ENCODE assay signal across 1 cellular context in genomic region chr1:55217226-55217996, GRCh38.
TF ChIP-seq lines count a peak whose summit lies in the region.

No MANE protein-coding gene starts in this region.

TF ChIP-seq in K562, 482 proteins besides CTCF, POLR2A, EP300 and RAD21 (continued from another document and continues in another):
- TF ChIP-seq ZNF655 (CRISPR knock-in tag; IDR thresholded peaks at IDR 0.05) (no peak), THRAP3 (IDR thresholded peaks at IDR 0.05; ENCODE audit: borderline replicate concordance) (no peak), JUND (IDR thresholded peaks at IDR 0.05; ENCODE audit: borderline replicate concordance, low read depth, low read length) (no peak), JUND (tag; IDR thresholded peaks at IDR 0.05; ENCODE audit: borderline replicate concordance, low read depth, low read length) (no peak; the same call in 2 of the 3 replicates), ZNF780A (CRISPR knock-in tag; IDR thresholded peaks at IDR 0.05) (no peak), ZNF766 (CRISPR knock-in tag; conservative IDR thresholded peaks at IDR 0.05) (no peak), ZBTB8A (IDR thresholded peaks at IDR 0.05; ENCODE audit: partially characterized antibody) (no peak), CCAR2 (IDR thresholded peaks at IDR 0.05; ENCODE audit: low read depth, low read length) (no peak), NFE2 (IDR thresholded peaks at IDR 0.05; ENCODE audit: low read depth) (no peak), TCFL5 (CRISPR knock-in tag; conservative IDR thresholded peaks at IDR 0.05) (no peak), ZNF445 (CRISPR knock-in tag; IDR thresholded peaks at IDR 0.05; ENCODE audit: low read depth) (no peak), ATF1 (CRISPR knock-in tag; IDR thresholded peaks at IDR 0.05) (no peak), ATF1 (tag; IDR thresholded peaks at IDR 0.05) (no peak), MAFF (IDR thresholded peaks at IDR 0.05; ENCODE audit: low read length) (no peak), MXI1 (IDR thresholded peaks at IDR 0.05; ENCODE audit: low read depth, low read length) (no peak), SMAD4 (CRISPR knock-in tag; conservative IDR thresholded peaks at IDR 0.05) (no peak), ZNF444 (CRISPR knock-in tag; IDR thresholded peaks at IDR 0.05) (no peak), GATA2 (CRISPR knock-in tag; IDR thresholded peaks at IDR 0.05) (no peak), THAP12 (CRISPR knock-in tag; IDR thresholded peaks at IDR 0.05) (no peak), ZNF778 (CRISPR knock-in tag; IDR thresholded peaks at IDR 0.05) (no peak), GTF2B (IDR thresholded peaks at IDR 0.05; ENCODE audit: extremely low read depth, insufficient read length) (no peak), TAF9B (IDR thresholded peaks at IDR 0.05; ENCODE audit: partially characterized antibody) (no peak), NCOA2 (IDR thresholded peaks at IDR 0.05; ENCODE audit: partially characterized antibody in 2 of 2) (no peak), CREBBP (IDR thresholded peaks at IDR 0.05; ENCODE audit: low read depth, low read length) (no peak), DMBX1 (CRISPR knock-in tag; IDR thresholded peaks at IDR 0.05; ENCODE audit: borderline replicate concordance) (no peak), ZFP36 (IDR thresholded peaks at IDR 0.05; ENCODE audit: low read depth, low read length, partially characterized antibody) (no peak), ZNF253 (CRISPR knock-in tag; conservative IDR thresholded peaks at IDR 0.05) (no peak), XRCC4 (IDR thresholded peaks at IDR 0.05; ENCODE audit: extremely low read depth, insufficient read depth, insufficient read length) (no peak), PTBP1 (IDR thresholded peaks at IDR 0.05; ENCODE audit: low read depth, low read length) (no peak), TCF3 (CRISPR knock-in tag; IDR thresholded peaks at IDR 0.05) (no peak), NFRKB (IDR thresholded peaks at IDR 0.05; ENCODE audit: low read depth) (no peak), GABPA (tag; conservative IDR thresholded peaks at IDR 0.05; ENCODE audit: low read depth) (peak; percentile 42), TAF15 (IDR thresholded peaks at IDR 0.05; ENCODE audit: low read depth, low read length) (no peak), RCOR1 (IDR thresholded peaks at IDR 0.05; ENCODE audit: borderline replicate concordance in 1 of 2, low read depth in 2 of 2, low read length in 2 of 2) (peak in 1 of 2 experiments; percentile 25; a peak in 1 of 4 replicates), ZNF24 (IDR thresholded peaks at IDR 0.05) (no peak), ZKSCAN1 (IDR thresholded peaks at IDR 0.05; ENCODE audit: low read depth, low read length) (no peak), NUFIP1 (IDR thresholded peaks at IDR 0.05; ENCODE audit: partially characterized antibody) (no peak), BCOR (IDR thresholded peaks at IDR 0.05) (no peak), MCM3 (IDR thresholded peaks at IDR 0.05) (no peak), ZC3H11A (IDR thresholded peaks at IDR 0.05; ENCODE audit: low read depth, low read length) (no peak), ZFP1 (CRISPR knock-in tag; IDR thresholded peaks at IDR 0.05) (no peak), SMARCB1 (IDR thresholded peaks at IDR 0.05; ENCODE audit: insufficient read length, low read depth) (no peak), ZNF274 (IDR thresholded peaks at IDR 0.05; ENCODE audit: borderline replicate concordance, low read depth, low read length) (no peak), L3MBTL2 (IDR thresholded peaks at IDR 0.05) (0 out of 2 replicates have a peak, but pooled peaks have one; percentile 18), PHF20 (IDR thresholded peaks at IDR 0.05; ENCODE audit: partially characterized antibody) (no peak), ZNF134 (CRISPR knock-in tag; conservative IDR thresholded peaks at IDR 0.05) (no peak), PBX2 (CRISPR knock-in tag; IDR thresholded peaks at IDR 0.05; ENCODE audit: low read depth) (no peak), PBX2 (tag; conservative IDR thresholded peaks at IDR 0.05; ENCODE audit: low read depth) (no peak), ZBTB9 (CRISPR knock-in tag; IDR thresholded peaks at IDR 0.05) (peak; percentile 93), ZNF224 (CRISPR knock-in tag; IDR thresholded peaks at IDR 0.05) (no peak), ZKSCAN8 (CRISPR knock-in tag; IDR thresholded peaks at IDR 0.05) (no peak)
- TF ChIP-seq, protein P1, sequence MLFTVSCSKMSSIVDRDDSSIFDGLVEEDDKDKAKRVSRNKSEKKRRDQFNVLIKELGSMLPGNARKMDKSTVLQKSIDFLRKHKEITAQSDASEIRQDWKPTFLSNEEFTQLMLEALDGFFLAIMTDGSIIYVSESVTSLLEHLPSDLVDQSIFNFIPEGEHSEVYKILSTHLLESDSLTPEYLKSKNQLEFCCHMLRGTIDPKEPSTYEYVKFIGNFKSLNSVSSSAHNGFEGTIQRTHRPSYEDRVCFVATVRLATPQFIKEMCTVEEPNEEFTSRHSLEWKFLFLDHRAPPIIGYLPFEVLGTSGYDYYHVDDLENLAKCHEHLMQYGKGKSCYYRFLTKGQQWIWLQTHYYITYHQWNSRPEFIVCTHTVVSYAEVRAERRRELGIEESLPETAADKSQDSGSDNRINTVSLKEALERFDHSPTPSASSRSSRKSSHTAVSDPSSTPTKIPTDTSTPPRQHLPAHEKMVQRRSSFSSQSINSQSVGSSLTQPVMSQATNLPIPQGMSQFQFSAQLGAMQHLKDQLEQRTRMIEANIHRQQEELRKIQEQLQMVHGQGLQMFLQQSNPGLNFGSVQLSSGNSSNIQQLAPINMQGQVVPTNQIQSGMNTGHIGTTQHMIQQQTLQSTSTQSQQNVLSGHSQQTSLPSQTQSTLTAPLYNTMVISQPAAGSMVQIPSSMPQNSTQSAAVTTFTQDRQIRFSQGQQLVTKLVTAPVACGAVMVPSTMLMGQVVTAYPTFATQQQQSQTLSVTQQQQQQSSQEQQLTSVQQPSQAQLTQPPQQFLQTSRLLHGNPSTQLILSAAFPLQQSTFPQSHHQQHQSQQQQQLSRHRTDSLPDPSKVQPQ (CRISPR knock-in tag; IDR thresholded peaks at IDR 0.05; ENCODE audit: borderline replicate concordance), result no peak
- TF ChIP-seq, protein P2, sequence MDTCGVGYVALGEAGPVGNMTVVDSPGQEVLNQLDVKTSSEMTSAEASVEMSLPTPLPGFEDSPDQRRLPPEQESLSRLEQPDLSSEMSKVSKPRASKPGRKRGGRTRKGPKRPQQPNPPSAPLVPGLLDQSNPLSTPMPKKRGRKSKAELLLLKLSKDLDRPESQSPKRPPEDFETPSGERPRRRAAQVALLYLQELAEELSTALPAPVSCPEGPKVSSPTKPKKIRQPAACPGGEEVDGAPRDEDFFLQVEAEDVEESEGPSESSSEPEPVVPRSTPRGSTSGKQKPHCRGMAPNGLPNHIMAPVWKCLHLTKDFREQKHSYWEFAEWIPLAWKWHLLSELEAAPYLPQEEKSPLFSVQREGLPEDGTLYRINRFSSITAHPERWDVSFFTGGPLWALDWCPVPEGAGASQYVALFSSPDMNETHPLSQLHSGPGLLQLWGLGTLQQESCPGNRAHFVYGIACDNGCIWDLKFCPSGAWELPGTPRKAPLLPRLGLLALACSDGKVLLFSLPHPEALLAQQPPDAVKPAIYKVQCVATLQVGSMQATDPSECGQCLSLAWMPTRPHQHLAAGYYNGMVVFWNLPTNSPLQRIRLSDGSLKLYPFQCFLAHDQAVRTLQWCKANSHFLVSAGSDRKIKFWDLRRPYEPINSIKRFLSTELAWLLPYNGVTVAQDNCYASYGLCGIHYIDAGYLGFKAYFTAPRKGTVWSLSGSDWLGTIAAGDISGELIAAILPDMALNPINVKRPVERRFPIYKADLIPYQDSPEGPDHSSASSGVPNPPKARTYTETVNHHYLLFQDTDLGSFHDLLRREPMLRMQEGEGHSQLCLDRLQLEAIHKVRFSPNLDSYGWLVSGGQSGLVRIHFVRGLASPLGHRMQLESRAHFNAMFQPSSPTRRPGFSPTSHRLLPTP (IDR thresholded peaks at IDR 0.05; ENCODE audit: borderline replicate concordance, extremely low read depth, insufficient read length), result no peak
- TF ChIP-seq, protein P3, sequence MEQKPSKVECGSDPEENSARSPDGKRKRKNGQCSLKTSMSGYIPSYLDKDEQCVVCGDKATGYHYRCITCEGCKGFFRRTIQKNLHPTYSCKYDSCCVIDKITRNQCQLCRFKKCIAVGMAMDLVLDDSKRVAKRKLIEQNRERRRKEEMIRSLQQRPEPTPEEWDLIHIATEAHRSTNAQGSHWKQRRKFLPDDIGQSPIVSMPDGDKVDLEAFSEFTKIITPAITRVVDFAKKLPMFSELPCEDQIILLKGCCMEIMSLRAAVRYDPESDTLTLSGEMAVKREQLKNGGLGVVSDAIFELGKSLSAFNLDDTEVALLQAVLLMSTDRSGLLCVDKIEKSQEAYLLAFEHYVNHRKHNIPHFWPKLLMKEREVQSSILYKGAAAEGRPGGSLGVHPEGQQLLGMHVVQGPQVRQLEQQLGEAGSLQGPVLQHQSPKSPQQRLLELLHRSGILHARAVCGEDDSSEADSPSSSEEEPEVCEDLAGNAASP (IDR thresholded peaks at IDR 0.05), result no peak
- TF ChIP-seq, protein P4, sequence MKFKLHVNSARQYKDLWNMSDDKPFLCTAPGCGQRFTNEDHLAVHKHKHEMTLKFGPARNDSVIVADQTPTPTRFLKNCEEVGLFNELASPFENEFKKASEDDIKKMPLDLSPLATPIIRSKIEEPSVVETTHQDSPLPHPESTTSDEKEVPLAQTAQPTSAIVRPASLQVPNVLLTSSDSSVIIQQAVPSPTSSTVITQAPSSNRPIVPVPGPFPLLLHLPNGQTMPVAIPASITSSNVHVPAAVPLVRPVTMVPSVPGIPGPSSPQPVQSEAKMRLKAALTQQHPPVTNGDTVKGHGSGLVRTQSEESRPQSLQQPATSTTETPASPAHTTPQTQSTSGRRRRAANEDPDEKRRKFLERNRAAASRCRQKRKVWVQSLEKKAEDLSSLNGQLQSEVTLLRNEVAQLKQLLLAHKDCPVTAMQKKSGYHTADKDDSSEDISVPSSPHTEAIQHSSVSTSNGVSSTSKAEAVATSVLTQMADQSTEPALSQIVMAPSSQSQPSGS (CRISPR knock-in tag; IDR thresholded peaks at IDR 0.05), result no peak
